Comparison of ENCODE assay signal across 7 cellular contexts in the genomic region with DNA sequence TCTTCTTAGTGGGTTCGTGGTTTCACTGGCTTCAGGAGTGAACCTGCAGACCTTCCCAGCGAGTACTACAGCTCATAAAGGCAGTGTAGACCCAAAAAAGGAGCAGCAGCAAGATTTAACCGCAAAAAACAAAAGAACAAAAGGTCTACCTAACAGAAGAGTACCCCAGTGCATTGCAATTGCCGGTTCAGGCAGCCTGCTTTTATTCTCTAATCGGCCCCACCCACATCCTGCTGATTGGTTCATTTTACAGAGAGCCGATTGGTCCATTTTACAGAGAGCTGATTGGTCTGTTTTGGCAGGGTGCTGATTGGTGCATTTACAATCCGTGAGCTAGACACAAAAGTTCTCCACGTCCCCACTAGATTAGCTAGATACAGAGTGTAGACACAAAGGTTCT. TPM values are rescaled to one million over a fixed set of nuclear protein-coding genes. Genes with fewer than 3 reads are reported as not detected.
DNase-seq lines count a peak whose midpoint lies in the region; ATAC-seq, FAIRE-seq and TF ChIP-seq lines count a peak whose summit lies in the region.
"Had no signal": no experiment of that assay in that cellular context is flagged by ENCODE, and none has a peak within 500 bp of the region (broad histone marks: within the 10 kb centered on the region; RNA-seq: fewer than 3 reads in every experiment).

No MANE protein-coding gene starts in this region.

- H3K9me2 ChIP-seq in Loucy (replicated peaks; ENCODE audit: low read depth, low read length), result no peaks in the 10 kb centered on the region

- 69 to 80% (median 77%) methylated on average over 8 of the region's 8 CpGs for whole genome bisulfite sequencing in small intestine, 3 donors

- H3K4me2 ChIP-seq in Loucy (ENCODE audit: low read depth, low read length, poor library complexity, severe bottlenecking), result peak overlapping the region; percentile 33

- H4K20me1 ChIP-seq in Loucy (ENCODE audit: insufficient read depth, low read length, poor library complexity, severe bottlenecking), result peaks cover 5% of the 10 kb centered on the region

- peak overlapping the region; percentile 40 for H3K9ac ChIP-seq in Loucy (ENCODE audit: low read depth, low read length, poor library complexity, severe bottlenecking)
- H3K9ac ChIP-seq: parathyroid adenoma had no signal

- H3K27ac ChIP-seq in small intestine (ENCODE audit: low read depth in 1 of 2, low read length in 1 of 2), result no peak overlapping the region

- H3K4me1 ChIP-seq in Loucy (ENCODE audit: insufficient read depth, low read length, poor library complexity, severe bottlenecking), result peaks cover 33% of the 10 kb centered on the region
- peaks cover 4 to 6% of the 10 kb centered on the region in 2 donors for H3K4me1 ChIP-seq in small intestine (ENCODE audit: control insufficient read depth in 2 of 2, insufficient read depth in 1 of 2, low read depth in 1 of 2, low read length in 1 of 2)

- peaks cover 3% of the 10 kb centered on the region; the same call in 1 of the 2 replicates for H3F3A ChIP-seq in Loucy (ENCODE audit: low read depth)

- H3K9me3 ChIP-seq in Loucy (ENCODE audit: insufficient read depth, low read depth, low read length), result no peaks in the 10 kb centered on the region
- peaks cover 1% of the 10 kb centered on the region for H3K9me3 ChIP-seq in small intestine (ENCODE audit: control insufficient read depth, low read depth)

- peak overlapping the region; percentile 27 for H3K4me3 ChIP-seq in Loucy (ENCODE audit: low read length, poor library complexity, severe bottlenecking)
- H3K4me3 ChIP-seq in small intestine (ENCODE audit: low read depth in 1 of 2, low read length in 2 of 2), result no peak overlapping the region

- peak; percentile 79 for DNase-seq in activated CD4-positive, alpha-beta T cell treated with anti-CD3 and anti-CD28 coated beads for 48 hours
- DNase-seq in small intestine (peak; percentile 29), SIG-M5 (lab: John Stamatoyannopoulos, UW) (no peak)

- no peaks in the 10 kb centered on the region for H3K36me3 ChIP-seq in Loucy (ENCODE audit: insufficient read depth, low read length)
- H3K36me3 ChIP-seq in small intestine (ENCODE audit: control insufficient read depth in 2 of 2, insufficient read depth in 2 of 2, low read length in 2 of 2), result no peaks in the 10 kb centered on the region

- no peak for ATAC-seq in HG02938 (IDR thresholded peaks at IDR 0.05; ENCODE audit: unreplicated experiment)
- ATAC-seq in GM18873 (IDR thresholded peaks at IDR 0.05; ENCODE audit: low FRiP score, unreplicated experiment), result no peak

- FAIRE-seq in small intestine (lab: Jason Lieb, UNC), result no peak

- H2AFZ ChIP-seq in Loucy (ENCODE audit: low read length), result 0 out of 2 replicates have a peak overlapping the region, but pooled peaks have one; percentile 56

- no peak for TF ChIP-seq CTCF in Loucy (conservative IDR thresholded peaks at IDR 0.05; ENCODE audit: low read length)

- H3K27me3 ChIP-seq in Loucy (ENCODE audit: insufficient read depth, low read length, poor library complexity, severe bottlenecking), result no peaks in the 10 kb centered on the region
- no peaks in the 10 kb centered on the region for H3K27me3 ChIP-seq in small intestine (ENCODE audit: control insufficient read depth in 2 of 2, insufficient read depth in 2 of 2, low read length in 2 of 2)

- peaks cover 47% of the 10 kb centered on the region for H3K79me2 ChIP-seq in Loucy (ENCODE audit: insufficient read depth, low read length)

RNA-seq across cellular contexts. Expression of a gene that starts 2.0 kb away (rescaled TPM):
- polyA plus RNA-seq in small intestine, result 100 to 1,000 TPM in 2 of 3 donors, 10 to 100 TPM in 1; 43.8 to 131 (median 114) TPM

RNA-seq across cellular contexts. Expression of a gene that starts 4.5 kb away (rescaled TPM):
- polyA plus RNA-seq in small intestine, result 10 to 100 TPM in 1 of 3 donors, 1 to 10 TPM in 2; 7.3 to 22.8 (median 7.6) TPM

RNA-seq across cellular contexts. Expression of a gene that starts 22.8 kb away (rescaled TPM):
- polyA plus RNA-seq in small intestine, result 10 to 100 TPM; 37.2 to 61.1 (median 48.1) TPM

RNA-seq across cellular contexts. Expression of a gene that starts 31.2 kb away (rescaled TPM):
- 10 to 100 TPM in 2 of 3 donors, 1 to 10 TPM in 1; 2.0 to 13.5 (median 12.5) TPM for polyA plus RNA-seq in small intestine

RNA-seq across cellular contexts. Expression of a gene that starts 31.3 kb away (rescaled TPM):
- 10 to 100 TPM; 37.5 to 77.8 (median 46.3) TPM for polyA plus RNA-seq in small intestine
